ENCODE assay signal across 8 cellular contexts in genomic region chr9:121278535-121279169, GRCh38. TPM values are rescaled to one million over a fixed set of nuclear protein-coding genes. Genes with fewer than 3 reads are reported as not detected.
DNase-seq lines count a peak whose midpoint lies in the region; ATAC-seq, FAIRE-seq and TF ChIP-seq lines count a peak whose summit lies in the region.

No MANE protein-coding gene starts in this region.

- 10 to 15% (median 11%) methylated on average over 13 of the region's 13 CpGs for WGBS in ovary, 3 donors

- no peak for FAIRE-seq in D721Med (lab: Jason Lieb, UNC)
- no peak for FAIRE-seq in frontal cortex (lab: Jason Lieb, UNC)

- no peaks in the 10 kb centered on the region for H3K27me3 ChIP-seq in ovary

- no peaks in the 10 kb centered on the region for H3K9me3 ChIP-seq in ovary

- DNase-seq in D721Med (ENCODE audit: insufficient read length, low spot score) (no peak), HCEC 1CT (peak; percentile 98), NCI-H82 (lab: John Stamatoyannopoulos, UW) (peak; percentile 76), glutamatergic neuron (no peak), ovary (peak in 4 of 5 donors; percentile 72 to 79 (median 73)), frontal cortex (ENCODE audit: low spot score in 2 of 2) (no peak)
- DNase-seq in activated naive CD4-positive, alpha-beta T cell treated with anti-CD3 and anti-CD28 coated beads, Interleukin-2, amount 50 U/mL, for 72 hours (ENCODE audit: low spot score in 2 of 2), result peak in 1 of 2 donors; percentile 38

- peak overlapping the region; percentile 60 to 81 for H3K27ac ChIP-seq in ovary

- H3K36me3 ChIP-seq in ovary, result no peaks in the 10 kb centered on the region

- TF ChIP-seq CTCF in D721Med (IDR thresholded peaks at IDR 0.05; ENCODE audit: insufficient read depth, missing control alignments) (peak; percentile 80), glutamatergic neuron (IDR thresholded peaks at IDR 0.05; ENCODE audit: partially characterized antibody, unreplicated experiment) (peak; percentile 78), ovary (IDR thresholded peaks at IDR 0.05) (peak; percentile 81 to 94 (median 89))

- peaks cover 39% of the 10 kb centered on the region for H3K4me1 ChIP-seq in ovary (ENCODE audit: insufficient read depth)

- H3K9me3 Mint-ChIP-seq in activated naive CD4-positive, alpha-beta T cell treated with anti-CD3 and anti-CD28 coated beads, Interleukin-2, amount 50 U/mL, for 72 hours, result no peaks in the 10 kb centered on the region
- peaks cover 2% of the 10 kb centered on the region for H3K9me3 Mint-ChIP-seq in glutamatergic neuron (ENCODE audit: unreplicated experiment)

- TF ChIP-seq POLR2A in ovary (IDR thresholded peaks at IDR 0.05), result no peak

- no peak overlapping the region for H3K4me3 Mint-ChIP-seq in glutamatergic neuron (ENCODE audit: unreplicated experiment)

- no peaks in the 10 kb centered on the region for H3K36me3 Mint-ChIP-seq in activated naive CD4-positive, alpha-beta T cell treated with anti-CD3 and anti-CD28 coated beads, Interleukin-2, amount 50 U/mL, for 72 hours
- H3K36me3 Mint-ChIP-seq in glutamatergic neuron (ENCODE audit: unreplicated experiment), result peaks cover 4% of the 10 kb centered on the region

- H3K27me3 Mint-ChIP-seq in glutamatergic neuron (ENCODE audit: unreplicated experiment), result peaks cover 14% of the 10 kb centered on the region

- H3K4me1 Mint-ChIP-seq in glutamatergic neuron (ENCODE audit: low read depth, unreplicated experiment), result peaks cover 3% of the 10 kb centered on the region

- peak overlapping the region in 1 of 2 donors; percentile 22 for H3K27ac Mint-ChIP-seq in activated naive CD4-positive, alpha-beta T cell treated with anti-CD3 and anti-CD28 coated beads, Interleukin-2, amount 50 U/mL, for 72 hours
- H3K27ac Mint-ChIP-seq in glutamatergic neuron (ENCODE audit: unreplicated experiment), result no peak overlapping the region

- ATAC-seq in activated naive CD4-positive, alpha-beta T cell treated with anti-CD3 and anti-CD28 coated beads, Interleukin-2, amount 50 U/mL, for 72 hours, result peak; percentile 49 to 90
- ATAC-seq in HG02610 (IDR thresholded peaks at IDR 0.05; ENCODE audit: unreplicated experiment), result no peak

- TF ChIP-seq EP300 in ovary (IDR thresholded peaks at IDR 0.05), result no peak

- intact Hi-C loops in ovary (cut with DNase I), result loop anchor here in 2 of 4 donors (5.0 kb wide), 2 partner anchors 39 to 89 kb away; no protein-coding TSS in a partner anchor

- H3K4me3 ChIP-seq in ovary, result no peak overlapping the region

RNA-seq across cellular contexts. Expression of gene GSN, which starts 10.7 kb away (rescaled TPM):
- 1 to 10 TPM; 3.5 to 5.8 TPM for total RNA-seq in activated naive CD4-positive, alpha-beta T cell treated with anti-CD3 and anti-CD28 coated beads, Interleukin-2, amount 50 U/mL, for 72 hours
- 11.6 TPM for total RNA-seq in glutamatergic neuron (ENCODE audit: unreplicated experiment)
- 100 to 1,000 TPM; 188 to 706 (median 295) TPM for total RNA-seq in ovary
- 100 to 1,000 TPM; 370 to 406 TPM for polyA plus RNA-seq in ovary
- 24.5 TPM for total RNA-seq in frontal cortex

Comparison
In these comparisons a context has a peak if more than half of its experiments do, and no peak if none do; other contexts are left out.
1. DNase-seq: peak in HCEC 1CT (single experiment), NCI-H82 (single experiment) and ovary (4 of 5); none in D721Med (single experiment), glutamatergic neuron (single experiment) and frontal cortex (0 of 2).
2. Peak in every context shown above with its lines, with median percentiles within 50 percentile points of each other: CTCF ChIP-seq.